ENCODE assay signal across 16 cellular contexts in the genomic region with DNA sequence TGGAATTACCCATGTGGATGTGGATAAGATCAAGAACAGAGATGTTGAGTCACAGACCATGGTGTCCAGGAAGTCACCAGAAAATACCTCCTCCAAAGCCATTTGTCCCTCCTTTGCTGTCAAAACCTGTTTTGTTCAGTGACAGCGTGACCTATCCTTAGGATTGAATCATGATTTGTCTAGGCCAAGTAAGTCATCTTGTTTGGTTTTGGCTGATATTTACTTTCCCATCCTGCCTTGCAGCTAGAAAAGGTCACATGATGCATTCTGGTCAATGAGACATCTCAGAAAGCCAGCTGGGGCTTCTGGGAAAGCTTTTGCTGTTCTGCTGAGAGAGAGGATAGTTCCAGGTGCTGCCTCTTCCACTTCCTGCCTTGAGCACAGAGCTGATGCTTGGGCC.
A peak's percentile ranks its signal among the peaks of the same experiment; 100 is the strongest.
DNase-seq lines count a peak whose midpoint lies in the region; ATAC-seq, FAIRE-seq and TF ChIP-seq lines count a peak whose summit lies in the region.
"Had no signal": no experiment of that assay in that cellular context is flagged by ENCODE, and none has a peak within 500 bp of the region (broad histone marks: within the 10 kb centered on the region; RNA-seq: fewer than 3 reads in every experiment).

No MANE protein-coding gene starts in this region.

- no peak for TF ChIP-seq RAD21 in HepG2 (CRISPR knock-in tag; IDR thresholded peaks at IDR 0.05)

- peak; percentile 10 for DNase-seq in activated CD4-positive, alpha-beta memory T cell treated with anti-CD3 and anti-CD28 coated beads for 36 hours
- no peak for DNase-seq in activated CD4-positive, alpha-beta memory T cell treated with anti-CD3 and anti-CD28 coated beads, Interleukin-2, amount 10 ng/mL, durations not matched to agents 7 days and 5 days
- DNase-seq in HepG2 (ENCODE audit: low spot score) (no peak), right lobe of liver (no peak), osteocyte (ENCODE audit: extremely low spot score, unreplicated experiment) (no peak), 8988T (no peak)
- DNase-seq: BE2C; CD4-positive, alpha-beta memory T cell; DND-41; GDM1; HCEC 1CT; HFFc6 had no signal

- H3K79me2 ChIP-seq in HepG2 (ENCODE audit: insufficient read depth, low read length), result no peaks in the 10 kb centered on the region

- no peak overlapping the region for H3K9ac ChIP-seq in HepG2 (ENCODE audit: insufficient read depth, low read depth, low read length)

- CTCF ChIA-PET in activated CD4-positive, alpha-beta memory T cell treated with anti-CD3 and anti-CD28 coated beads for 36 hours (lab: Charles Lee), result no interaction called here
- CTCF ChIA-PET in activated CD4-positive, alpha-beta memory T cell treated with anti-CD3 and anti-CD28 coated beads, Interleukin-2, amount 10 ng/mL, durations not matched to agents 7 days and 5 days (lab: Charles Lee), result no interaction called here
- CTCF ChIA-PET in HepG2 (lab: Yijun Ruan, JAX; ENCODE audit: low intra/inter-chr PET ratio, low total read pairs), result no interaction called here

- no peak overlapping the region for H3K27ac Mint-ChIP-seq in activated CD4-positive, alpha-beta memory T cell treated with anti-CD3 and anti-CD28 coated beads for 36 hours
- no peak overlapping the region for H3K27ac Mint-ChIP-seq in activated CD4-positive, alpha-beta memory T cell treated with anti-CD3 and anti-CD28 coated beads, Interleukin-2, amount 10 ng/mL, durations not matched to agents 7 days and 5 days
- peak overlapping the region; percentile 72 for H3K27ac Mint-ChIP-seq in activated T-helper 17 cell treated with anti-CD3 and anti-CD28 coated beads, Interleukin-2, amount 50 U/mL, for 72 hours
- no peak overlapping the region for H3K27ac Mint-ChIP-seq in osteocyte (ENCODE audit: unreplicated experiment)
- H3K27ac Mint-ChIP-seq: HFFc6 had no signal

- in situ Hi-C loops in HepG2 (cut with HindIII; ENCODE audit: extremely low pct_ligation_motif_present, low pct_unique_long_range_greater_than_20kb), result no loop called here

- no peaks in the 10 kb centered on the region for H3K4me1 Mint-ChIP-seq in activated CD4-positive, alpha-beta memory T cell treated with anti-CD3 and anti-CD28 coated beads for 36 hours (ENCODE audit: low read depth)
- no peaks in the 10 kb centered on the region for H3K4me1 Mint-ChIP-seq in activated CD4-positive, alpha-beta memory T cell treated with anti-CD3 and anti-CD28 coated beads, Interleukin-2, amount 10 ng/mL, durations not matched to agents 7 days and 5 days
- H3K4me1 Mint-ChIP-seq in activated T-helper 17 cell treated with anti-CD3 and anti-CD28 coated beads, Interleukin-2, amount 50 U/mL, for 72 hours, result no peaks in the 10 kb centered on the region
- H3K4me1 Mint-ChIP-seq in osteocyte (ENCODE audit: unreplicated experiment), result no peaks in the 10 kb centered on the region
- H3K4me1 Mint-ChIP-seq: CD4-positive, alpha-beta memory T cell had no signal

- POLR2A ChIA-PET in activated CD4-positive, alpha-beta memory T cell treated with anti-CD3 and anti-CD28 coated beads for 36 hours (lab: Charles Lee), result no interaction called here
- POLR2A ChIA-PET in activated CD4-positive, alpha-beta memory T cell treated with anti-CD3 and anti-CD28 coated beads, Interleukin-2, amount 10 ng/mL, durations not matched to agents 7 days and 5 days (lab: Charles Lee), result no interaction called here
- POLR2A ChIA-PET in HepG2 (lab: Yijun Ruan, JAX), result no interaction called here

- H2AFZ ChIP-seq in HepG2 (ENCODE audit: low read length), result no peak overlapping the region

- H3K27ac ChIP-seq in HepG2 (ENCODE audit: extremely low read length, insufficient read depth, low read length), result no peak overlapping the region
- H3K27ac ChIP-seq in right lobe of liver, result no peak overlapping the region
- H3K27ac ChIP-seq: C4-2B had no signal

- no peak for TF ChIP-seq POLR2A in HepG2 (IDR thresholded peaks at IDR 0.05; ENCODE audit: insufficient read depth in 1 of 2, low read depth in 2 of 2, low read length in 2 of 2)
- TF ChIP-seq POLR2A in right lobe of liver (IDR thresholded peaks at IDR 0.05), result no peak

- no peaks in the 10 kb centered on the region for H3K27me3 Mint-ChIP-seq in activated CD4-positive, alpha-beta memory T cell treated with anti-CD3 and anti-CD28 coated beads for 36 hours
- H3K27me3 Mint-ChIP-seq in activated CD4-positive, alpha-beta memory T cell treated with anti-CD3 and anti-CD28 coated beads, Interleukin-2, amount 10 ng/mL, durations not matched to agents 7 days and 5 days, result peaks cover 9% of the 10 kb centered on the region
- peaks cover 3% of the 10 kb centered on the region for H3K27me3 Mint-ChIP-seq in activated T-helper 17 cell treated with anti-CD3 and anti-CD28 coated beads, Interleukin-2, amount 50 U/mL, for 72 hours
- H3K27me3 Mint-ChIP-seq in osteocyte (ENCODE audit: unreplicated experiment), result peaks cover 39% of the 10 kb centered on the region

- H3K4me1 ChIP-seq in HepG2 (ENCODE audit: insufficient read depth, low read length) (no peaks in the 10 kb centered on the region), right lobe of liver (no peaks in the 10 kb centered on the region)

- H3K36me3 Mint-ChIP-seq in activated CD4-positive, alpha-beta memory T cell treated with anti-CD3 and anti-CD28 coated beads for 36 hours, result no peaks in the 10 kb centered on the region
- H3K36me3 Mint-ChIP-seq in activated CD4-positive, alpha-beta memory T cell treated with anti-CD3 and anti-CD28 coated beads, Interleukin-2, amount 10 ng/mL, durations not matched to agents 7 days and 5 days (ENCODE audit: low read depth), result no peaks in the 10 kb centered on the region
- H3K36me3 Mint-ChIP-seq in activated T-helper 17 cell treated with anti-CD3 and anti-CD28 coated beads, Interleukin-2, amount 50 U/mL, for 72 hours (ENCODE audit: low read depth), result no peaks in the 10 kb centered on the region
- no peaks in the 10 kb centered on the region for H3K36me3 Mint-ChIP-seq in osteocyte (ENCODE audit: unreplicated experiment)
- H3K36me3 Mint-ChIP-seq: CD4-positive, alpha-beta memory T cell had no signal

- H3K9me3 Mint-ChIP-seq in activated CD4-positive, alpha-beta memory T cell treated with anti-CD3 and anti-CD28 coated beads for 36 hours, result peaks cover 4% of the 10 kb centered on the region
- no peaks in the 10 kb centered on the region for H3K9me3 Mint-ChIP-seq in activated CD4-positive, alpha-beta memory T cell treated with anti-CD3 and anti-CD28 coated beads, Interleukin-2, amount 10 ng/mL, durations not matched to agents 7 days and 5 days
- H3K9me3 Mint-ChIP-seq in activated T-helper 17 cell treated with anti-CD3 and anti-CD28 coated beads, Interleukin-2, amount 50 U/mL, for 72 hours, result peaks cover 5% of the 10 kb centered on the region
- H3K9me3 Mint-ChIP-seq in osteocyte (ENCODE audit: unreplicated experiment), result no peaks in the 10 kb centered on the region
- H3K9me3 Mint-ChIP-seq: HFFc6 had no signal

- TF ChIP-seq EP300 in HepG2 (IDR thresholded peaks at IDR 0.05; ENCODE audit: low read depth in 2 of 2, low read length in 2 of 2) (no peak), HepG2 (CRISPR knock-in tag; IDR thresholded peaks at IDR 0.05; ENCODE audit: borderline replicate concordance) (no peak)

- WGBS in HepG2 (ENCODE audit: low lambda C conversion rate), result 67% methylated on average over 1 of the region's 1 CpG
- 89% methylated on average over 1 of the region's 1 CpG for WGBS in right lobe of liver (ENCODE audit: insufficient coverage, low coverage, low lambda C conversion rate, missing lambda C conversion rate)

- no peak for FAIRE-seq in HepG2 (lab: Jason Lieb, UNC)
- FAIRE-seq: H1, HTR-8/SVneo had no signal

- peaks cover 2 to 40% of the 10 kb centered on the region in 2 experiments; a peak in 4 of 5 replicates for H3K27me3 ChIP-seq in HepG2 (ENCODE audit: control insufficient read depth in 1 of 2, insufficient read depth in 2 of 2, low read length in 2 of 2)
- no peaks in the 10 kb centered on the region for H3K27me3 ChIP-seq in right lobe of liver
- H3K27me3 ChIP-seq: BE2C had no signal

- H4K20me1 ChIP-seq in HepG2 (ENCODE audit: insufficient read depth, low read length), result no peaks in the 10 kb centered on the region

- H3K4me3 ChIP-seq in HepG2 (replicated peaks in 1 of 3; ENCODE audit: insufficient read depth in 1 of 3, low read depth in 2 of 3, low read length in 3 of 3) (no peak overlapping the region), right lobe of liver (no peak overlapping the region)

- TF ChIP-seq CTCF in HepG2 (CRISPR knock-in tag; IDR thresholded peaks at IDR 0.05), result no peak
- TF ChIP-seq CTCF in right lobe of liver (IDR thresholded peaks at IDR 0.05), result no peak
- TF ChIP-seq CTCF in osteocyte (IDR thresholded peaks at IDR 0.05), result no peak

- intact Hi-C loops in activated CD4-positive, alpha-beta memory T cell treated with anti-CD3 and anti-CD28 coated beads for 36 hours (cut with micrococcal nuclease), result no loop called here
- intact Hi-C loops in HepG2 (cut with micrococcal nuclease; ENCODE audit: unreplicated experiment) (no loop called here), right lobe of liver (cut with DNase I) (no loop called here)

- no peaks in the 10 kb centered on the region for H3K36me3 ChIP-seq in HepG2 (replicated peaks in 1 of 2; ENCODE audit: control insufficient read depth in 1 of 2, insufficient read depth in 2 of 2, low read length in 2 of 2)
- H3K36me3 ChIP-seq in right lobe of liver, result no peaks in the 10 kb centered on the region
- H3K36me3 ChIP-seq: BE2C had no signal

- H3K9me3 ChIP-seq in HepG2 (ENCODE audit: low read length) (no peaks in the 10 kb centered on the region), right lobe of liver (no peaks in the 10 kb centered on the region)
- H3K9me3 ChIP-seq: BE2C had no signal

- H3K4me3 Mint-ChIP-seq in activated CD4-positive, alpha-beta memory T cell treated with anti-CD3 and anti-CD28 coated beads for 36 hours, result no peak overlapping the region
- no peak overlapping the region for H3K4me3 Mint-ChIP-seq in activated CD4-positive, alpha-beta memory T cell treated with anti-CD3 and anti-CD28 coated beads, Interleukin-2, amount 10 ng/mL, durations not matched to agents 7 days and 5 days
- H3K4me3 Mint-ChIP-seq in activated T-helper 17 cell treated with anti-CD3 and anti-CD28 coated beads, Interleukin-2, amount 50 U/mL, for 72 hours, result no peak overlapping the region
- no peak overlapping the region for H3K4me3 Mint-ChIP-seq in osteocyte (ENCODE audit: unreplicated experiment)
- H3K4me3 Mint-ChIP-seq: CD4-positive, alpha-beta memory T cell; HFFc6 had no signal

- ATAC-seq in HepG2 (no peak), right lobe of liver (no peak)
- ATAC-seq in activated T-helper 17 cell treated with anti-CD3 and anti-CD28 coated beads, Interleukin-2, amount 50 U/mL, for 72 hours (replicated peaks), result peak; percentile 80

- H3K4me2 ChIP-seq in HepG2 (ENCODE audit: low read depth, low read length), result no peak overlapping the region

- no TSS peak for BruUV-seq in HepG2 (replicated peaks; lab: Mats Ljungman, UMichigan)

TF ChIP-seq in HepG2, 621 proteins besides CTCF, POLR2A, EP300 and RAD21 (continues in another document):
- no peak for TF ChIP-seq MTA3 (CRISPR knock-in tag; IDR thresholded peaks at IDR 0.05)
- TF ChIP-seq, protein P1, sequence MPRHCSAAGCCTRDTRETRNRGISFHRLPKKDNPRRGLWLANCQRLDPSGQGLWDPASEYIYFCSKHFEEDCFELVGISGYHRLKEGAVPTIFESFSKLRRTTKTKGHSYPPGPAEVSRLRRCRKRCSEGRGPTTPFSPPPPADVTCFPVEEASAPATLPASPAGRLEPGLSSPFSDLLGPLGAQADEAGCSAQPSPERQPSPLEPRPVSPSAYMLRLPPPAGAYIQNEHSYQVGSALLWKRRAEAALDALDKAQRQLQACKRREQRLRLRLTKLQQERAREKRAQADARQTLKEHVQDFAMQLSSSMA (CRISPR knock-in tag; IDR thresholded peaks at IDR 0.05), result no peak
